Comparison of ENCODE assay signal across 8 cellular contexts in the genomic region with DNA sequence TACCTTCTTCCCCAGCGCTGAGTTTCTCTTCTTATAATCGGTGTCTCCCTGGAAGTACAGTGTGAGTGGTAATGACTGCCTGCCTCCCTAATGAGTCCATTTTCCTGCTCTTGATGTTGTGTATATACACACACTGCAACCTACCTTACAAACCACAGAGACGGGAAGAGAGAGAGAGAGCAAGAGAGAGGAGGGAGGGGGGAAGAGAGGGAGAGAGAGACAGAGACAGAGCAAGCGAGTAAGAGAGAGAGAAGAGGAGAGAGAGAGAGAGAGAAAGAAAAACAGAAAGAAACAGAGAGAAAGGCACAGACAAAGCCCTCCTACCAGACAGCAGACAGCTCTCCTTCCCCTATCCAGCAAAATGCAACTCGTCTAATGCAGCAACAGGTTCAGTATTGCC. TPM values are rescaled to one million over a fixed set of nuclear protein-coding genes. Genes with fewer than 3 reads are reported as not detected.
DNase-seq lines count a peak whose midpoint lies in the region; ATAC-seq, FAIRE-seq and TF ChIP-seq lines count a peak whose summit lies in the region.

No MANE protein-coding gene starts in this region.

- H3K9me3 ChIP-seq in kidney (ENCODE audit: control insufficient read depth in 1 of 2, low read length in 2 of 2) (no peaks in the 10 kb centered on the region), spleen (peaks cover 0 to 12% (median 8%) of the 10 kb centered on the region in 8 donors)

- 1 to 4% (median 2%) methylated on average over 5 of the region's 5 CpGs for WGBS in spleen, 5 donors

- peak overlapping the region; percentile 58 to 77 for H3K9ac ChIP-seq in kidney (ENCODE audit: low read length in 2 of 2)

- H3K4me3 ChIP-seq in brain microvascular endothelial cell (ENCODE audit: low read depth, low read length): peak overlapping the region; percentile 32
- peak overlapping the region; percentile 70 to 76 for H3K4me3 ChIP-seq in kidney (ENCODE audit: low read length in 2 of 2)
- H3K4me3 ChIP-seq in spleen: peak overlapping the region; percentile 22 to 63 (median 28)

- peaks cover 4 to 8% of the 10 kb centered on the region in 2 donors for H3K4me1 ChIP-seq in kidney (ENCODE audit: control insufficient read depth in 1 of 2, insufficient read depth in 1 of 2, low read depth in 1 of 2, low read length in 2 of 2)
- peaks cover 4 to 56% (median 40%) of the 10 kb centered on the region in 6 donors for H3K4me1 ChIP-seq in spleen

- H3K27ac ChIP-seq in brain microvascular endothelial cell: no peak overlapping the region
- peak overlapping the region; percentile 52 to 55 for H3K27ac ChIP-seq in kidney (ENCODE audit: low read depth in 2 of 2, low read length in 2 of 2)
- peak overlapping the region; percentile 16 to 80 (median 72) for H3K27ac ChIP-seq in spleen

- DNase-seq in stimulated activated CD4-positive, alpha-beta T cell treated with anti-CD3 and anti-CD28 coated beads, Interleukin-2, amount 100 ng/mL, for 4 hours (ENCODE audit: low read depth): peak; percentile 3
- no peak for DNase-seq in stimulated activated CD4-positive, alpha-beta T cell treated with anti-CD3 and anti-CD28 coated beads, Interleukin-12 subunit alpha, Interleukin-12 subunit beta, amount 100 ng/mL, for 4 hours
- DNase-seq in NCI-H69 (lab: John Stamatoyannopoulos, UW): peak; percentile 87
- peak; percentile 29 for DNase-seq in brain microvascular endothelial cell
- DNase-seq in kidney: no peak
- no peak for DNase-seq in spleen
- DNase-seq in effector CD8-positive, alpha-beta T cell (lab: John Stamatoyannopoulos, UW): no peak

- H3K36me3 ChIP-seq in brain microvascular endothelial cell (replicated peaks) (no peaks in the 10 kb centered on the region), kidney (ENCODE audit: control insufficient read depth in 1 of 2, insufficient read depth in 2 of 2, low read length in 2 of 2) (no peaks in the 10 kb centered on the region), spleen (peaks cover 0 to 14% (median 0%) of the 10 kb centered on the region in 6 donors)

- no peak for TF ChIP-seq CTCF in brain microvascular endothelial cell (IDR thresholded peaks at IDR 0.05; ENCODE audit: low read depth, low read length, missing control alignments)
- TF ChIP-seq CTCF in kidney (IDR thresholded peaks at IDR 0.05; ENCODE audit: borderline replicate concordance, extremely low read depth, insufficient read depth): peak; percentile 8
- TF ChIP-seq CTCF in spleen (IDR thresholded peaks at IDR 0.05 in 8 of 11, conservative IDR thresholded peaks at IDR 0.05 in 3 of 11): peak in 1 of 11 experiments; percentile 42

- in situ Hi-C loops in brain microvascular endothelial cell (cut with HindIII; ENCODE audit: low pct_ligation_motif_present, low sequenced_read_pairs): no loop called here

- no peak for TF ChIP-seq POLR2A in spleen (IDR thresholded peaks at IDR 0.05)

- ATAC-seq in HG02852 (IDR thresholded peaks at IDR 0.05; ENCODE audit: unreplicated experiment): peak; percentile 89

- no peak for FAIRE-seq in kidney (lab: Jason Lieb, UNC)

- H3K27me3 ChIP-seq in brain microvascular endothelial cell (replicated peaks) (no peaks in the 10 kb centered on the region), spleen (replicated peaks in 1 of 7) (no peaks in the 10 kb centered on the region)

- intact Hi-C loops in kidney (cut with DNase I): no loop called here
- intact Hi-C loops in spleen (cut with DNase I; ENCODE audit: low total_unique reads): no loop called here

RNA-seq across cellular contexts. Expression of a gene that starts 46.9 kb away (rescaled TPM):
- total RNA-seq in kidney: 142 TPM
- 0.99 TPM for polyA plus RNA-seq in kidney (ENCODE audit: insufficient read depth, low read depth, low replicate concordance)
- 10 to 100 TPM; 55.5 to 89.7 (median 78.8) TPM for total RNA-seq in spleen
- 1 to 10 TPM in 1 of 3 donors, under 1 TPM in 2; 0.32 to 2.6 (median 0.72) TPM for polyA plus RNA-seq in spleen

Comparison
In these comparisons a context has a peak if more than half of its experiments do, and no peak if none do; other contexts are left out.
1. DNase-seq: peak in stimulated activated CD4-positive, alpha-beta T cell treated with anti-CD3 and anti-CD28 coated beads, Interleukin-2, amount 100 ng/mL, for 4 hours (single experiment), NCI-H69 (single experiment) and brain microvascular endothelial cell (single experiment); none in stimulated activated CD4-positive, alpha-beta T cell treated with anti-CD3 and anti-CD28 coated beads, Interleukin-12 subunit alpha, Interleukin-12 subunit beta, amount 100 ng/mL, for 4 hours (single experiment), kidney (single experiment), spleen (single experiment) and effector CD8-positive, alpha-beta T cell (single experiment).
2. Peak in every context shown above with its lines, with median percentiles within 50 percentile points of each other: H3K4me3 ChIP-seq.